In the genomic region with DNA sequence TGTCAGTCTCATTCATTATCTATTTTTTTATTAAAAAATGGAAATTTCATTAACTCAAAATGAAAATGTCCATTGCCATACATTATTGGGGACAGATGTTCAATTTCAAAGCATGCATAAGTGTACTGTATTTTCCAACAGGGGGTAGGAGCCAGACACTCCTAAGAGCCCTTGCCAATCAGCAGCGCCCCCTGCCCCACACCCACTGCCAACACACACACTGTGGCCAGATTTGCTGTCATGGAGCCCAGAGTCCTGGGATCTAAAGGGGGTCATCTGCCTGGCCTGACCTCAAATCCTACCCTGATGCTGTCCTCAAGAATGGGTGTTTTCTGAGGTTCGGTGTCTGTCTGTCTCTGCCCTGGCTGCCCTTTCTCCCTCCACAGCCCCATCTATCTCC, we compare ENCODE assay signal across 26 cellular contexts.
DNase-seq lines count a peak whose midpoint lies in the region; ATAC-seq and TF ChIP-seq lines count a peak whose summit lies in the region.
"Had no signal": no experiment of that assay in that cellular context is flagged by ENCODE, and none has a peak within 500 bp of the region (broad histone marks: within the 10 kb centered on the region; RNA-seq: fewer than 3 reads in every experiment).

No MANE protein-coding gene starts in this region.

- no peaks in the 10 kb centered on the region for H3K27me3 ChIP-seq in mammary epithelial cell (ENCODE audit: insufficient read depth, low read length)
- no peaks in the 10 kb centered on the region for H3K27me3 ChIP-seq in naive thymus-derived CD4-positive, alpha-beta T cell (ENCODE audit: control insufficient read depth in 2 of 2, insufficient read depth in 2 of 2, low read length in 2 of 2)
- H3K27me3 ChIP-seq: colonic mucosa, upper lobe of right lung had no signal

- CTCF ChIA-PET in MCF 10A (lab: Yijun Ruan, JAX) (interaction anchor here (1.2 to 1.8 kb wide), 3 partner anchors 35 to 172 kb away, joined by 5 to 6 read pairs (median 5); no protein-coding TSS in a partner anchor), mammary epithelial cell (lab: Charles Lee; ENCODE audit: low non-redundant PET) (no interaction called here), RWPE1 (lab: Yijun Ruan, JAX) (no interaction called here)
- CTCF ChIA-PET in naive thymus-derived CD4-positive, alpha-beta T cell (lab: Charles Lee) = no interaction called here

- H3K36me3 ChIP-seq in mammary epithelial cell (ENCODE audit: insufficient read depth, low read length) = no peaks in the 10 kb centered on the region
- H3K36me3 ChIP-seq in naive thymus-derived CD4-positive, alpha-beta T cell (ENCODE audit: control insufficient read depth in 2 of 3, insufficient read depth in 3 of 3, low read length in 3 of 3) = no peaks in the 10 kb centered on the region
- H3K36me3 ChIP-seq: colonic mucosa, upper lobe of right lung had no signal

- no peaks in the 10 kb centered on the region for H3K36me3 Mint-ChIP-seq in MCF 10A (ENCODE audit: insufficient read depth, unreplicated experiment)
- peaks cover 0 to 4% (median 0%) of the 10 kb centered on the region in 5 donors for H3K36me3 Mint-ChIP-seq in naive thymus-derived CD4-positive, alpha-beta T cell
- H3K36me3 Mint-ChIP-seq: activated naive CD4-positive, alpha-beta T cell treated with anti-CD3 and anti-CD28 coated beads, Interleukin-2, amount 50 U/mL, for 72 hours; CD8-positive, alpha-beta T cell; natural killer cell had no signal

- H3K27ac Mint-ChIP-seq in MCF 10A (ENCODE audit: low read depth, unreplicated experiment) = peak overlapping the region; percentile 98
- no peak overlapping the region for H3K27ac Mint-ChIP-seq in naive thymus-derived CD4-positive, alpha-beta T cell
- H3K27ac Mint-ChIP-seq: activated CD4-positive, alpha-beta memory T cell treated with anti-CD3 and anti-CD28 coated beads, Interleukin-2, amount 10 ng/mL, durations not matched to agents 7 days and 5 days; activated naive CD4-positive, alpha-beta T cell treated with anti-CD3 and anti-CD28 coated beads, Interleukin-2, amount 50 U/mL, for 72 hours; activated T-cell treated with anti-CD3 and anti-CD28 coated beads, Interleukin-2, amount 50 U/mL, for 24 hours; CD8-positive, alpha-beta T cell; natural killer cell; T-helper 1 cell treated with Interleukin-12 subunit alpha and Interleukin-12 subunit beta and Interleukin-4 antibody, amounts not matched to agents 30 μg/mL and 1 μg/mL, for 36 hours had no signal

- no peak overlapping the region for H3K9ac ChIP-seq in mammary epithelial cell (ENCODE audit: insufficient read depth, low read length)

- no peaks in the 10 kb centered on the region for H3K27me3 Mint-ChIP-seq in MCF 10A (ENCODE audit: insufficient read depth, unreplicated experiment)
- peaks cover 0 to 56% (median 42%) of the 10 kb centered on the region in 5 donors for H3K27me3 Mint-ChIP-seq in naive thymus-derived CD4-positive, alpha-beta T cell

- peaks cover 20% of the 10 kb centered on the region for H3K4me1 Mint-ChIP-seq in MCF 10A (ENCODE audit: insufficient read depth, unreplicated experiment)
- peaks cover 0 to 11% (median 0%) of the 10 kb centered on the region in 7 donors for H3K4me1 Mint-ChIP-seq in naive thymus-derived CD4-positive, alpha-beta T cell
- H3K4me1 Mint-ChIP-seq: activated CD4-positive, alpha-beta memory T cell treated with anti-CD3 and anti-CD28 coated beads, Interleukin-2, amount 10 ng/mL, durations not matched to agents 7 days and 5 days; natural killer cell had no signal

- no peaks in the 10 kb centered on the region for H3K9me3 Mint-ChIP-seq in MCF 10A (ENCODE audit: unreplicated experiment)
- H3K9me3 Mint-ChIP-seq in naive thymus-derived CD4-positive, alpha-beta T cell = peaks cover 0 to 4% (median 0%) of the 10 kb centered on the region in 11 donors
- H3K9me3 Mint-ChIP-seq: activated CD4-positive, alpha-beta memory T cell treated with anti-CD3 and anti-CD28 coated beads, Interleukin-2, amount 10 ng/mL, durations not matched to agents 7 days and 5 days; activated naive CD4-positive, alpha-beta T cell treated with anti-CD3 and anti-CD28 coated beads, Interleukin-2, amount 50 U/mL, for 72 hours; activated T-cell treated with anti-CD3 and anti-CD28 coated beads, Interleukin-2, amount 50 U/mL, for 24 hours; CD8-positive, alpha-beta T cell; natural killer cell; T-helper 1 cell treated with Interleukin-12 subunit alpha and Interleukin-12 subunit beta and Interleukin-4 antibody, amounts not matched to agents 30 μg/mL and 1 μg/mL, for 36 hours had no signal

- no peaks in the 10 kb centered on the region for H4K20me1 ChIP-seq in mammary epithelial cell (ENCODE audit: insufficient read depth, low read length)

- no peak overlapping the region for H2AFZ ChIP-seq in mammary epithelial cell (ENCODE audit: low read depth, low read length)

- no TSS peak for BruUV-seq in MCF 10A (replicated peaks; lab: Mats Ljungman, UMichigan)
- no TSS peak for BruUV-seq in mammary epithelial cell (replicated peaks; lab: Mats Ljungman, UMichigan)

- TF ChIP-seq CTCF in MCF 10A (IDR thresholded peaks at IDR 0.05; ENCODE audit: unreplicated experiment) (no peak), mammary epithelial cell (conservative IDR thresholded peaks at IDR 0.05 in 1 of 2, IDR thresholded peaks at IDR 0.05 in 1 of 2; ENCODE audit: extremely low read depth in 1 of 2, insufficient read depth in 1 of 2, low read depth in 1 of 2, low read length in 2 of 2) (no peak), RWPE1 (conservative IDR thresholded peaks at IDR 0.05; ENCODE audit: low read depth) (no peak), fibroblast of mammary gland (conservative IDR thresholded peaks at IDR 0.05; ENCODE audit: control insufficient read depth, insufficient read depth, low read depth, low read length) (no peak)

- H3K4me3 Mint-ChIP-seq in MCF 10A (ENCODE audit: unreplicated experiment) = no peak overlapping the region
- no peak overlapping the region for H3K4me3 Mint-ChIP-seq in naive thymus-derived CD4-positive, alpha-beta T cell
- H3K4me3 Mint-ChIP-seq: activated CD4-positive, alpha-beta memory T cell treated with anti-CD3 and anti-CD28 coated beads, Interleukin-2, amount 10 ng/mL, durations not matched to agents 7 days and 5 days; activated T-cell treated with anti-CD3 and anti-CD28 coated beads, Interleukin-2, amount 50 U/mL, for 24 hours; CD8-positive, alpha-beta T cell; natural killer cell; stimulated activated naive CD8-positive, alpha-beta T cell treated with anti-CD3 and anti-CD28 coated beads, Interleukin-15, amount 100 ng/mL, for 72 hours; T-helper 1 cell treated with Interleukin-12 subunit alpha and Interleukin-12 subunit beta and Interleukin-4 antibody, amounts not matched to agents 30 μg/mL and 1 μg/mL, for 36 hours had no signal

- no peak for ATAC-seq in naive thymus-derived CD4-positive, alpha-beta T cell
- ATAC-seq: activated naive CD4-positive, alpha-beta T cell treated with anti-CD3 and anti-CD28 coated beads, Interleukin-2, amount 50 U/mL, for 72 hours; CD8-positive, alpha-beta T cell; natural killer cell; stimulated activated naive CD8-positive, alpha-beta T cell treated with anti-CD3 and anti-CD28 coated beads, Interleukin-15, amount 100 ng/mL, for 72 hours; upper lobe of right lung had no signal

- H3K4me1 ChIP-seq in mammary epithelial cell (ENCODE audit: insufficient read depth, low read length) = peaks cover 20% of the 10 kb centered on the region
- no peaks in the 10 kb centered on the region for H3K4me1 ChIP-seq in naive thymus-derived CD4-positive, alpha-beta T cell (ENCODE audit: control insufficient read depth in 2 of 2, insufficient read depth in 2 of 2, low read length in 2 of 2)
- H3K4me1 ChIP-seq: colonic mucosa, upper lobe of right lung had no signal

- intact Hi-C loops in MCF 10A (cut with micrococcal nuclease) (loop anchor here (2.0 kb wide), 1 partner anchor 173 kb away; no protein-coding TSS in a partner anchor), mammary epithelial cell (cut with micrococcal nuclease) (no loop called here)
- intact Hi-C loops in naive thymus-derived CD4-positive, alpha-beta T cell (cut with micrococcal nuclease) = no loop called here

- dilution Hi-C loops in mammary epithelial cell (cut with HindIII; ENCODE audit: low sequenced_read_pairs) = no loop called here

- DNase-seq in MCF 10A (ENCODE audit: unreplicated experiment) (no peak), mammary epithelial cell (no peak), RWPE1 (ENCODE audit: low spot score) (no peak), fibroblast of mammary gland (ENCODE audit: low read depth) (peak; percentile 37), AG08396 (ENCODE audit: low spot score) (no peak), NCI-H69 (lab: John Stamatoyannopoulos, UW) (no peak)
- DNase-seq in naive thymus-derived CD4-positive, alpha-beta T cell = no peak
- DNase-seq in central memory CD4-positive, alpha-beta T cell = no peak
- DNase-seq: activated CD4-positive, alpha-beta memory T cell treated with anti-CD3 and anti-CD28 coated beads, Interleukin-2, amount 10 ng/mL, durations not matched to agents 7 days and 5 days; activated T-cell treated with anti-CD3 and anti-CD28 coated beads, Interleukin-2, amount 50 U/mL, for 24 hours; CD8-positive, alpha-beta T cell; colonic mucosa; DMS79 treated with DMSO at 0.1 percent for 48 hours; foreskin fibroblast; Karpas-422; kidney glomerular epithelial cell; natural killer cell; NCI-H1092; NCI-H2081 treated with DMSO at 0.1 percent for 48 hours; NCI-H524; SIG-M5; stimulated activated naive CD8-positive, alpha-beta T cell treated with anti-CD3 and anti-CD28 coated beads, Interleukin-15, amount 100 ng/mL, for 72 hours; upper lobe of right lung had no signal

- H3K27ac ChIP-seq in mammary epithelial cell (ENCODE audit: insufficient read depth, low read depth, low read length) (no peak overlapping the region), RWPE1 (peak overlapping the region; percentile 90)
- no peak overlapping the region for H3K27ac ChIP-seq in naive thymus-derived CD4-positive, alpha-beta T cell (ENCODE audit: low read depth, low read length)
- H3K27ac ChIP-seq: colonic mucosa, upper lobe of right lung, VCaP had no signal

- in situ Hi-C loops in mammary epithelial cell (cut with MboI; ENCODE audit: low sequenced_read_pairs in 2 of 2) = no loop called here

- no peaks in the 10 kb centered on the region for H3K9me3 ChIP-seq in mammary epithelial cell (replicated peaks; ENCODE audit: insufficient read depth, low read length)
- no peaks in the 10 kb centered on the region for H3K9me3 ChIP-seq in naive thymus-derived CD4-positive, alpha-beta T cell (ENCODE audit: control insufficient read depth in 2 of 3, low read length in 3 of 3)
- H3K9me3 ChIP-seq: colonic mucosa, upper lobe of right lung had no signal

- 64% methylated on average over 2 of the region's 2 CpGs for WGBS in mammary epithelial cell (ENCODE audit: low coverage, missing lambda C conversion rate)

- H3K4me3 ChIP-seq in mammary epithelial cell (replicated peaks in 1 of 3; ENCODE audit: insufficient read depth in 1 of 3, low read depth in 2 of 3, low read length in 3 of 3) (no peak overlapping the region), fibroblast of mammary gland (ENCODE audit: control insufficient read depth, low read depth, low read length) (no peak overlapping the region)
- no peak overlapping the region for H3K4me3 ChIP-seq in naive thymus-derived CD4-positive, alpha-beta T cell (ENCODE audit: low read length)
- H3K4me3 ChIP-seq: colonic mucosa, upper lobe of right lung had no signal

- no peaks in the 10 kb centered on the region for H3K79me2 ChIP-seq in mammary epithelial cell (ENCODE audit: insufficient read depth, low read length)

- no peak overlapping the region for H3K4me2 ChIP-seq in mammary epithelial cell (ENCODE audit: insufficient read depth, low read depth, low read length)

- POLR2A ChIA-PET in MCF 10A (lab: Yijun Ruan, JAX) (interaction anchor here (1.0 to 1.5 kb wide), 7 partner anchors 11 to 88 kb away, joined by 4 to 14 read pairs (median 9); no protein-coding TSS in a partner anchor), RWPE1 (lab: Yijun Ruan, JAX; ENCODE audit: low non-redundant PET) (interaction anchor here (0.6 kb wide), 1 partner anchor 89 kb away, joined by 4 read pairs; no protein-coding TSS in a partner anchor)
- POLR2A ChIA-PET in naive thymus-derived CD4-positive, alpha-beta T cell (lab: Charles Lee) = no interaction called here
